1 cellular context compared by ENCODE assay signal in the genomic region with DNA sequence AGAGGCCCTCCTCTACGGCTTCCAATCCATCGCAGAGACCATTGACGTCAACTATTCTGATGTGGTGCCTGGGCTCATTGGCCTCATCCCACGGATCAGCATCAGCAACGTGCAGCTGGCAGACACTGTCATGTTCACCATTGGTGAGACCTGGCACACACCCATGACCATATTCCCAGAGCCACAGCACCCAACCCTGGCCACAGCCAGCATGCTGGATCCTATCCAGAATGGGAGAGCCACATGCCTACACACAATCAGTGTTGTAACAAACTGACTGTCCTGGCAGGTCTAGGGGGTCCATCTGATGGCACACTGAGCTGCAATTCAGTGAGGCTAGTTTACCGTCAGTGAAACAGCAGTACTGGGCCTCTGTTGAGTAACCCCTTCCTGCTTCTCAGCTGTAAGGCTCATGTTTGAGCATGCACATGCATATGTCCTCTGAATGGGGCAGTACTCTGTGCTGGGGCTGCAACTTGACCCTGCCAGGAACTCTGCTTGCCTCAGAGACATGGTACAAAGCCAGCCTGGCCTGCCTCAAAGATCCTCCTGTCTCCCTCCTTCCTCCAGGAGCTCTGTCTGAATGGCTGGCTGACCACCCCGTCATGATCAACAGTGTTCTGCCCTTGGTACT.
TF ChIP-seq lines count a peak whose summit lies in the region.

No MANE protein-coding gene starts in this region.

TF ChIP-seq in IMR-90, 13 proteins besides CTCF, POLR2A, EP300 and RAD21:
- TF ChIP-seq RCOR1 (IDR thresholded peaks at IDR 0.05; ENCODE audit: insufficient replicate concordance, low read length) = no peak
- TF ChIP-seq CHD1 (IDR thresholded peaks at IDR 0.05; ENCODE audit: low read depth, low read length) = no peak
- no peak for TF ChIP-seq FOS (IDR thresholded peaks at IDR 0.05; ENCODE audit: low read depth, low read length)
- no peak for TF ChIP-seq SMC3 (IDR thresholded peaks at IDR 0.05; ENCODE audit: low read depth, low read length)
- TF ChIP-seq, protein P1, sequence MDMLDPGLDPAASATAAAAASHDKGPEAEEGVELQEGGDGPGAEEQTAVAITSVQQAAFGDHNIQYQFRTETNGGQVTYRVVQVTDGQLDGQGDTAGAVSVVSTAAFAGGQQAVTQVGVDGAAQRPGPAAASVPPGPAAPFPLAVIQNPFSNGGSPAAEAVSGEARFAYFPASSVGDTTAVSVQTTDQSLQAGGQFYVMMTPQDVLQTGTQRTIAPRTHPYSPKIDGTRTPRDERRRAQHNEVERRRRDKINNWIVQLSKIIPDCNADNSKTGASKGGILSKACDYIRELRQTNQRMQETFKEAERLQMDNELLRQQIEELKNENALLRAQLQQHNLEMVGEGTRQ (IDR thresholded peaks at IDR 0.05; ENCODE audit: low read depth, low read length) = no peak
- no peak for TF ChIP-seq NFE2L2 (IDR thresholded peaks at IDR 0.05; ENCODE audit: low read depth, low read length)
- no peak for TF ChIP-seq CEBPB (IDR thresholded peaks at IDR 0.05; ENCODE audit: low read depth, low read length)
- no peak for TF ChIP-seq BHLHE40 (IDR thresholded peaks at IDR 0.05; ENCODE audit: low read depth, low read length)
- TF ChIP-seq, protein P2, sequence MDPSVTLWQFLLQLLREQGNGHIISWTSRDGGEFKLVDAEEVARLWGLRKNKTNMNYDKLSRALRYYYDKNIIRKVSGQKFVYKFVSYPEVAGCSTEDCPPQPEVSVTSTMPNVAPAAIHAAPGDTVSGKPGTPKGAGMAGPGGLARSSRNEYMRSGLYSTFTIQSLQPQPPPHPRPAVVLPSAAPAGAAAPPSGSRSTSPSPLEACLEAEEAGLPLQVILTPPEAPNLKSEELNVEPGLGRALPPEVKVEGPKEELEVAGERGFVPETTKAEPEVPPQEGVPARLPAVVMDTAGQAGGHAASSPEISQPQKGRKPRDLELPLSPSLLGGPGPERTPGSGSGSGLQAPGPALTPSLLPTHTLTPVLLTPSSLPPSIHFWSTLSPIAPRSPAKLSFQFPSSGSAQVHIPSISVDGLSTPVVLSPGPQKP (IDR thresholded peaks at IDR 0.05; ENCODE audit: borderline replicate concordance, low read depth, low read length) = no peak
- TF ChIP-seq MAFK (IDR thresholded peaks at IDR 0.05; ENCODE audit: low read depth, low read length) = no peak
- TF ChIP-seq RFX5 (IDR thresholded peaks at IDR 0.05; ENCODE audit: low read depth, low read length) = no peak
- no peak for TF ChIP-seq MXI1 (IDR thresholded peaks at IDR 0.05; ENCODE audit: borderline replicate concordance, low read depth, low read length)
- TF ChIP-seq MAZ (IDR thresholded peaks at IDR 0.05; ENCODE audit: borderline replicate concordance, low read depth, low read length) = no peak
